8 cellular contexts compared by ENCODE assay signal in genomic region chr3:193780810-193781472, GRCh38.
DNase-seq lines count a peak whose midpoint lies in the region; ATAC-seq and TF ChIP-seq lines count a peak whose summit lies in the region.

No MANE protein-coding gene starts in this region.

- TF ChIP-seq CTCF in osteoblast (IDR thresholded peaks at IDR 0.05; ENCODE audit: extremely low read depth, low read depth, low read length) = peak; percentile 90

- no peaks in the 10 kb centered on the region for H3K9me3 ChIP-seq in osteoblast (ENCODE audit: low read depth, low read length)

- H3K27me3 ChIP-seq in osteoblast (ENCODE audit: insufficient read depth, low read length) = peaks cover 55% of the 10 kb centered on the region

- H3K4me1 ChIP-seq in osteoblast (ENCODE audit: insufficient read depth, low read length) = peaks cover 5% of the 10 kb centered on the region

- H3K27ac Mint-ChIP-seq in activated T-cell treated with anti-CD3 and anti-CD28 coated beads, Interleukin-2, amount 50 U/mL, for 24 hours = no peak overlapping the region

- H3K36me3 ChIP-seq in osteoblast (ENCODE audit: insufficient read depth, low read length) = no peaks in the 10 kb centered on the region

- H3K36me3 Mint-ChIP-seq in activated T-cell treated with anti-CD3 and anti-CD28 coated beads, Interleukin-2, amount 50 U/mL, for 24 hours (ENCODE audit: low read depth) = no peaks in the 10 kb centered on the region

- ATAC-seq in GM21737 (IDR thresholded peaks at IDR 0.05; ENCODE audit: unreplicated experiment) (no peak), GM19452 (IDR thresholded peaks at IDR 0.05; ENCODE audit: unreplicated experiment) (no peak)

- H3K79me2 ChIP-seq in osteoblast (ENCODE audit: insufficient read depth, low read length) = no peaks in the 10 kb centered on the region

- peaks cover 6% of the 10 kb centered on the region for H3K4me1 Mint-ChIP-seq in activated T-cell treated with anti-CD3 and anti-CD28 coated beads, Interleukin-2, amount 50 U/mL, for 24 hours (ENCODE audit: low read depth)

- H4K20me1 ChIP-seq in osteoblast (ENCODE audit: insufficient read depth, low read length) = no peaks in the 10 kb centered on the region

- peak; percentile 93 for DNase-seq in AG20443 (ENCODE audit: low spot score)
- peak; percentile 19 for DNase-seq in GM19240 (ENCODE audit: insufficient read length, low spot score)
- DNase-seq in NCI-H345 treated with DMSO at 0.1 percent for 48 hours (lab: John Stamatoyannopoulos, UW; ENCODE audit: unreplicated experiment) = peak; percentile 44
- peak; percentile 43 for DNase-seq in activated T-cell treated with anti-CD3 and anti-CD28 coated beads, Interleukin-2, amount 50 U/mL, for 24 hours
- DNase-seq in foreskin melanocyte = peak; percentile 83
- peak; percentile 93 for DNase-seq in osteoblast (ENCODE audit: insufficient read length, low spot score, missing footprints)

- H3K27me3 Mint-ChIP-seq in activated T-cell treated with anti-CD3 and anti-CD28 coated beads, Interleukin-2, amount 50 U/mL, for 24 hours = peaks cover 58% of the 10 kb centered on the region

- H3K4me2 ChIP-seq in osteoblast (ENCODE audit: insufficient read depth, low read length) = no peak overlapping the region

- no peak overlapping the region for H3K4me3 Mint-ChIP-seq in activated T-cell treated with anti-CD3 and anti-CD28 coated beads, Interleukin-2, amount 50 U/mL, for 24 hours

- H3K9me3 Mint-ChIP-seq in activated T-cell treated with anti-CD3 and anti-CD28 coated beads, Interleukin-2, amount 50 U/mL, for 24 hours = no peaks in the 10 kb centered on the region

- H3K27ac ChIP-seq in osteoblast (ENCODE audit: low read depth, low read length) = peak overlapping the region; percentile 4

- H2AFZ ChIP-seq in osteoblast (ENCODE audit: low read length) = no peak overlapping the region

- H3K4me3 ChIP-seq in osteoblast (ENCODE audit: insufficient read depth, low read length) = no peak overlapping the region

Comparison
In these comparisons a context has a peak if more than half of its experiments do, and no peak if none do; other contexts are left out.
1. DNase-seq: peak in every context shown above with its lines; median percentile 93 in AG20443; 93 in osteoblast; 83 in foreskin melanocyte; 44 in NCI-H345 treated with DMSO at 0.1 percent for 48 hours; 43 in activated T-cell treated with anti-CD3 and anti-CD28 coated beads, Interleukin-2, amount 50 U/mL, for 24 hours; 19 in GM19240.